19 cellular contexts compared by ENCODE assay signal in the genomic region with DNA sequence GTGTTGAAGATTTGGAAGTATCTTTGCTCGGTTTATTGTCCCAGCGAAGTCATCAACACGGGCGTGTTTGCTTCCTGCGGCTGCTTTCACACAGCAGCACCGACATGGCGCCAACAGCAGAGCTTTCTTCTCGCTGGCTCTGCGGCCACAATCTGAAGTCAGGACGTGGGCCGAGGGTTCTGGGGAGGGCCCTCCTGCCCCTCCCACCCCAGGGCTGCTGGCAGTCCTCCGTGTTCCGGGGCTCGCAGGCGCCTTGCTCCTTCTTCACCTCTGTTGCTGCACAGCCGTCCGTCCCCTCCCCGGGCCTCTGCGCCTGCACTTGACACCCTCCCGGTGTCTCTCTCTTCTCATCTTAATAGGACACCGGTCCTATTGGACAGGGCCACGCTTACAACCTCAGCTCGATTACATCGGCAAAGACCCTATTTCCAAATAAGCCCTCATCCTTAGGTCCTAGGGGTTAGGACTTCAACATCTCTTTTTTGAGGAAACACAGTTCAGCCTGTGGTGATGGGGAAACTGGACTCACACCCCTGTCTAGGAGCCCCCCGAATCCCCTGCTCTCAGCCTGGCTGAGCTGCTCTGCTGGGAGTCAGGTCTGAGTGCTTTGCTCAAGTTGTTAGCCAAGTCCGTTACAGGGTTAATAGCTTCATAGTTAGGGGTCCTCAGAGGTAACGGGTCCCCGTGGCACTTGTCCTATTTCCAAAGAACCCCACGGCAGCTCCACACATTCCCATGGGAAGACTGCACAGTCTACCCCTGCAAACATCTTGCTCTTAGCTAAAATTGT. TPM values are rescaled to one million over a fixed set of nuclear protein-coding genes. Genes with fewer than 3 reads are reported as not detected.
DNase-seq lines count a peak whose midpoint lies in the region; ATAC-seq, FAIRE-seq and TF ChIP-seq lines count a peak whose summit lies in the region.
"Had no signal": no experiment of that assay in that cellular context is flagged by ENCODE, and none has a peak within 500 bp of the region (broad histone marks: within the 10 kb centered on the region; RNA-seq: fewer than 3 reads in every experiment).

No MANE protein-coding gene starts in this region.

- no peak overlapping the region for H2AFZ ChIP-seq in H9 (ENCODE audit: low read length)
- H2AFZ ChIP-seq: GM23338 had no signal

- no peaks in the 10 kb centered on the region for H3K36me3 ChIP-seq in kidney (ENCODE audit: control insufficient read depth in 1 of 2, insufficient read depth in 2 of 2, low read length in 2 of 2)
- no peaks in the 10 kb centered on the region for H3K36me3 ChIP-seq in CD8-positive, alpha-beta memory T cell (ENCODE audit: insufficient read depth, low read length)
- H3K36me3 ChIP-seq: HAP-1 had no signal

- H3K27me3 ChIP-seq in H9 (ENCODE audit: insufficient read depth, low read length), result no peaks in the 10 kb centered on the region
- no peaks in the 10 kb centered on the region for H3K27me3 ChIP-seq in CD8-positive, alpha-beta memory T cell (ENCODE audit: insufficient read depth, low read length, poor library complexity, severe bottlenecking)

- H3K4me3 Mint-ChIP-seq in activated T-cell treated with anti-CD3 and anti-CD28 coated beads, Interleukin-2, amount 50 U/mL, for 72 hours, result no peak overlapping the region
- H3K4me3 Mint-ChIP-seq in activated T-cell treated with anti-CD3 and anti-CD28 coated beads, Interleukin-2, amount 50 U/mL, for 24 hours, result no peak overlapping the region
- H3K4me3 Mint-ChIP-seq in H9 (no peak overlapping the region), type B pancreatic cell (no peak overlapping the region)
- H3K4me3 Mint-ChIP-seq in CD8-positive, alpha-beta memory T cell, result no peak overlapping the region
- H3K4me3 Mint-ChIP-seq: B cell; CD4-positive, alpha-beta T cell; GM23338 had no signal

- H4K8ac ChIP-seq in H9 (replicated peaks; ENCODE audit: insufficient read length, low read depth, low read length), result no peak overlapping the region

- H3K79me2 ChIP-seq in H9 (ENCODE audit: insufficient read depth, low read length), result no peaks in the 10 kb centered on the region

- H3K4me2 ChIP-seq in H9 (ENCODE audit: insufficient read depth, insufficient read length, low read length), result no peak overlapping the region
- H3K4me2 ChIP-seq: GM23338 had no signal

- intact Hi-C loops in kidney (cut with DNase I), result no loop called here

- H3K36me3 Mint-ChIP-seq in activated T-cell treated with anti-CD3 and anti-CD28 coated beads, Interleukin-2, amount 50 U/mL, for 72 hours (ENCODE audit: insufficient read depth in 2 of 2), result peaks cover 0 to 5% of the 10 kb centered on the region in 2 donors
- H3K36me3 Mint-ChIP-seq in activated T-cell treated with anti-CD3 and anti-CD28 coated beads, Interleukin-2, amount 50 U/mL, for 24 hours (ENCODE audit: low read depth), result peaks cover 18% of the 10 kb centered on the region
- peaks cover 4 to 6% (median 6%) of the 10 kb centered on the region in 3 experiments for H3K36me3 Mint-ChIP-seq in H9 (ENCODE audit: insufficient read depth in 1 of 3, low read depth in 3 of 3)
- peaks cover 10% of the 10 kb centered on the region for H3K36me3 Mint-ChIP-seq in type B pancreatic cell
- H3K36me3 Mint-ChIP-seq in CD8-positive, alpha-beta memory T cell, result peaks cover 4 to 15% (median 10%) of the 10 kb centered on the region in 3 donors

- H4K20me1 ChIP-seq in H9 (ENCODE audit: control insufficient read depth, insufficient read depth, insufficient read length), result no peaks in the 10 kb centered on the region

- H2BK5ac ChIP-seq in H9 (ENCODE audit: insufficient read length, low read length), result no peak overlapping the region

- no peak overlapping the region for H3K27ac ChIP-seq in H9 (ENCODE audit: insufficient read length, low read depth, low read length)
- H3K27ac ChIP-seq in kidney (ENCODE audit: low read depth in 2 of 2, low read length in 2 of 2), result no peak overlapping the region
- no peak overlapping the region for H3K27ac ChIP-seq in CD8-positive, alpha-beta memory T cell (ENCODE audit: low read depth, low read length)

- H4K91ac ChIP-seq in H9 (ENCODE audit: insufficient read length, low read depth, low read length), result no peak overlapping the region

- H3K79me1 ChIP-seq in H9 (ENCODE audit: insufficient read depth, low read depth, low read length, poor library complexity, severe bottlenecking), result no peaks in the 10 kb centered on the region

- no peak overlapping the region for H3K14ac ChIP-seq in H9 (ENCODE audit: insufficient read depth, low read length)

- no peak overlapping the region for H2BK120ac ChIP-seq in H9 (ENCODE audit: low read depth, low read length, poor library complexity, severe bottlenecking)

- no peak overlapping the region for H2BK12ac ChIP-seq in H9 (ENCODE audit: insufficient read length, low read depth, low read length)

- H3K4me1 Mint-ChIP-seq in activated T-cell treated with anti-CD3 and anti-CD28 coated beads, Interleukin-2, amount 50 U/mL, for 72 hours (ENCODE audit: low read depth), result no peaks in the 10 kb centered on the region
- no peaks in the 10 kb centered on the region for H3K4me1 Mint-ChIP-seq in activated T-cell treated with anti-CD3 and anti-CD28 coated beads, Interleukin-2, amount 50 U/mL, for 24 hours (ENCODE audit: low read depth)
- H3K4me1 Mint-ChIP-seq in H9 (peaks cover 7 to 10% of the 10 kb centered on the region in 2 experiments; a peak in 3 of 4 replicates), type B pancreatic cell (ENCODE audit: unreplicated experiment) (no peaks in the 10 kb centered on the region)
- H3K4me1 Mint-ChIP-seq in CD8-positive, alpha-beta memory T cell, result no peaks in the 10 kb centered on the region
- H3K4me1 Mint-ChIP-seq: B cell, GM23338 had no signal

- H3K4ac ChIP-seq in H9 (ENCODE audit: low read depth, low read length), result no peak overlapping the region

- FAIRE-seq in kidney (lab: Jason Lieb, UNC), result no peak
- FAIRE-seq: GM12878, GM18507, HepG2, HTR-8/SVneo had no signal

- no peak overlapping the region for H4K5ac ChIP-seq in H9 (ENCODE audit: insufficient read length, low read depth, low read length)

- no peak overlapping the region for H3K18ac ChIP-seq in H9 (ENCODE audit: insufficient read length, low read depth, low read length)

- H3K4me3 ChIP-seq in kidney (ENCODE audit: low read length in 2 of 2), result no peak overlapping the region
- H3K4me3 ChIP-seq in CD8-positive, alpha-beta memory T cell (ENCODE audit: low read length), result no peak overlapping the region
- H3K4me3 ChIP-seq: GM12878, GM23338, HAP-1 had no signal

- H2BK20ac ChIP-seq in H9 (ENCODE audit: low read depth, low read length, poor library complexity, severe bottlenecking), result no peak overlapping the region

- CTCF ChIA-PET in CD8-positive, alpha-beta memory T cell (lab: Charles Lee), result no interaction called here

- H3K9ac ChIP-seq in H9 (ENCODE audit: extremely low read depth, insufficient read length, low read length), result no peak overlapping the region
- H3K9ac ChIP-seq in kidney (ENCODE audit: low read length in 2 of 2), result no peak overlapping the region

- no peaks in the 10 kb centered on the region for H3K23me2 ChIP-seq in H9 (ENCODE audit: insufficient read length, low read depth, low read length, poor library complexity, severe bottlenecking)

- no peak overlapping the region for H3K56ac ChIP-seq in H9 (ENCODE audit: insufficient read length, low read depth, low read length)

- WGBS in H9 (ENCODE audit: extremely low coverage, insufficient read length, low lambda C conversion rate), result no CpG with 5 or more reads among the region's 29 CpGs

- no peak overlapping the region for H2BK15ac ChIP-seq in H9 (ENCODE audit: low read depth, low read length)

- peak overlapping the region; percentile 74 for H3K27ac Mint-ChIP-seq in activated T-cell treated with anti-CD3 and anti-CD28 coated beads, Interleukin-2, amount 50 U/mL, for 72 hours
- no peak overlapping the region for H3K27ac Mint-ChIP-seq in activated T-cell treated with anti-CD3 and anti-CD28 coated beads, Interleukin-2, amount 50 U/mL, for 24 hours
- H3K27ac Mint-ChIP-seq in H9 (peak overlapping the region; percentile 52 to 65 (median 56); a peak in 3 of 7 replicates), type B pancreatic cell (no peak overlapping the region)
- H3K27ac Mint-ChIP-seq in CD8-positive, alpha-beta memory T cell, result peak overlapping the region in 1 of 8 donors; percentile 43
- H3K27ac Mint-ChIP-seq: B cell; CD4-positive, alpha-beta T cell; GM23338 had no signal

- H2AK5ac ChIP-seq in H9 (ENCODE audit: insufficient read length, low read length), result no peak overlapping the region

- H3K4me1 ChIP-seq in H9 (ENCODE audit: insufficient read depth, low read length), result no peaks in the 10 kb centered on the region
- H3K4me1 ChIP-seq in kidney (ENCODE audit: control insufficient read depth in 1 of 2, insufficient read depth in 1 of 2, low read depth in 1 of 2, low read length in 2 of 2), result no peaks in the 10 kb centered on the region
- H3K4me1 ChIP-seq in CD8-positive, alpha-beta memory T cell (ENCODE audit: insufficient read depth, low read length), result no peaks in the 10 kb centered on the region
- H3K4me1 ChIP-seq: HAP-1 had no signal

- H3K23ac ChIP-seq in H9 (ENCODE audit: insufficient read length, low read depth, low read length), result no peak overlapping the region

- H3K9me3 ChIP-seq in H9 (ENCODE audit: control insufficient read depth, low read depth, low read length) (no peaks in the 10 kb centered on the region), kidney (ENCODE audit: control insufficient read depth in 1 of 2, low read length in 2 of 2) (no peaks in the 10 kb centered on the region)
- H3K9me3 ChIP-seq in CD8-positive, alpha-beta memory T cell (ENCODE audit: low read length), result no peaks in the 10 kb centered on the region
- H3K9me3 ChIP-seq: HAP-1 had no signal

- H3K27me3 Mint-ChIP-seq in activated T-cell treated with anti-CD3 and anti-CD28 coated beads, Interleukin-2, amount 50 U/mL, for 72 hours (ENCODE audit: low read depth), result no peaks in the 10 kb centered on the region
- no peaks in the 10 kb centered on the region for H3K27me3 Mint-ChIP-seq in activated T-cell treated with anti-CD3 and anti-CD28 coated beads, Interleukin-2, amount 50 U/mL, for 24 hours
- no peaks in the 10 kb centered on the region for H3K27me3 Mint-ChIP-seq in H9 (ENCODE audit: low read depth)
- H3K27me3 Mint-ChIP-seq in type B pancreatic cell, result no peaks in the 10 kb centered on the region
- peaks cover 0 to 2% of the 10 kb centered on the region in 2 donors for H3K27me3 Mint-ChIP-seq in CD8-positive, alpha-beta memory T cell
- H3K27me3 Mint-ChIP-seq: B cell; CD4-positive, alpha-beta T cell had no signal

- H3K9me3 Mint-ChIP-seq in activated T-cell treated with anti-CD3 and anti-CD28 coated beads, Interleukin-2, amount 50 U/mL, for 72 hours, result no peaks in the 10 kb centered on the region
- H3K9me3 Mint-ChIP-seq in activated T-cell treated with anti-CD3 and anti-CD28 coated beads, Interleukin-2, amount 50 U/mL, for 24 hours, result no peaks in the 10 kb centered on the region
- peaks cover 3 to 8% of the 10 kb centered on the region in 2 experiments; a peak in 3 of 5 replicates for H3K9me3 Mint-ChIP-seq in H9
- H3K9me3 Mint-ChIP-seq in type B pancreatic cell, result no peaks in the 10 kb centered on the region
- peaks cover 0 to 3% (median 0%) of the 10 kb centered on the region in 5 donors for H3K9me3 Mint-ChIP-seq in CD8-positive, alpha-beta memory T cell
- H3K9me3 Mint-ChIP-seq: CD4-positive, alpha-beta T cell had no signal

- DNase-seq in activated T-cell treated with anti-CD3 and anti-CD28 coated beads, Interleukin-2, amount 50 U/mL, for 72 hours, result no peak
- DNase-seq in activated T-cell treated with anti-CD3 and anti-CD28 coated beads, Interleukin-2, amount 50 U/mL, for 24 hours, result no peak
- no peak for DNase-seq in H9
- peak; percentile 65 for DNase-seq in kidney
- DNase-seq in type B pancreatic cell (ENCODE audit: extremely low spot score, unreplicated experiment), result peak; percentile 61
- DNase-seq in CD8-positive, alpha-beta memory T cell, result no peak
- DNase-seq in SK-N-DZ (ENCODE audit: low spot score), result no peak
- DNase-seq: C1 segment of cervical spinal cord; CD4-positive, alpha-beta T cell; DMS79 had no signal

- no peak overlapping the region for H3T11ph ChIP-seq in H9 (ENCODE audit: low read length)

- TF ChIP-seq CTCF in H9 (conservative IDR thresholded peaks at IDR 0.05) (no peak), kidney (IDR thresholded peaks at IDR 0.05; ENCODE audit: borderline replicate concordance, extremely low read depth, insufficient read depth) (no peak), type B pancreatic cell (conservative IDR thresholded peaks at IDR 0.05) (no peak)

- ATAC-seq in activated T-cell treated with anti-CD3 and anti-CD28 coated beads, Interleukin-2, amount 50 U/mL, for 72 hours (replicated peaks in 1 of 2), result no peak
- ATAC-seq: GM12878, GM23338, HepG2 had no signal

- POLR2A ChIA-PET in CD8-positive, alpha-beta memory T cell (lab: Charles Lee), result no interaction called here

RNA-seq across cellular contexts. Expression of a gene that starts 2.7 kb away (rescaled TPM):
- total RNA-seq in activated T-cell treated with anti-CD3 and anti-CD28 coated beads, Interleukin-2, amount 50 U/mL, for 72 hours, result 1 to 10 TPM; 1.1 to 1.5 TPM
- total RNA-seq in H9 (2021), result 0.33 TPM in 1 of 2 replicates, not detected in the other
- total RNA-seq in kidney, result not detected
- not detected for polyA plus RNA-seq in kidney (ENCODE audit: insufficient read depth, low read depth, low replicate concordance)
- total RNA-seq in type B pancreatic cell (ENCODE audit: low replicate concordance), result 0.62 and 0.92 TPM in 2 replicates
- not detected for total RNA-seq in CD8-positive, alpha-beta memory T cell
- polyA plus RNA-seq in CD8-positive, alpha-beta memory T cell, result not detected
- polyA plus RNA-seq in SK-N-DZ (2014; cell fraction: cytosol; rRNA removed), result not detected in 2 replicates
- 1.4 TPM in 2 replicates for polyA plus RNA-seq in SK-N-DZ (2014; cell fraction: nucleus; rRNA removed)
- total RNA-seq: A172, G401, GM12878, GM23338 had no signal

Comparison
In these comparisons a context has a peak if more than half of its experiments do, and no peak if none do; other contexts are left out.
1. H3K27ac Mint-ChIP-seq: peak in activated T-cell treated with anti-CD3 and anti-CD28 coated beads, Interleukin-2, amount 50 U/mL, for 72 hours (single experiment) and H9 (3 of 3); none in activated T-cell treated with anti-CD3 and anti-CD28 coated beads, Interleukin-2, amount 50 U/mL, for 24 hours (single experiment) and type B pancreatic cell (single experiment).
2. DNase-seq: peak in kidney (single experiment) and type B pancreatic cell (single experiment); none in activated T-cell treated with anti-CD3 and anti-CD28 coated beads, Interleukin-2, amount 50 U/mL, for 72 hours (0 of 2), activated T-cell treated with anti-CD3 and anti-CD28 coated beads, Interleukin-2, amount 50 U/mL, for 24 hours (single experiment), H9 (single experiment), CD8-positive, alpha-beta memory T cell (0 of 5) and SK-N-DZ (single experiment).